18 cellular contexts compared by ENCODE assay signal in the genomic region with DNA sequence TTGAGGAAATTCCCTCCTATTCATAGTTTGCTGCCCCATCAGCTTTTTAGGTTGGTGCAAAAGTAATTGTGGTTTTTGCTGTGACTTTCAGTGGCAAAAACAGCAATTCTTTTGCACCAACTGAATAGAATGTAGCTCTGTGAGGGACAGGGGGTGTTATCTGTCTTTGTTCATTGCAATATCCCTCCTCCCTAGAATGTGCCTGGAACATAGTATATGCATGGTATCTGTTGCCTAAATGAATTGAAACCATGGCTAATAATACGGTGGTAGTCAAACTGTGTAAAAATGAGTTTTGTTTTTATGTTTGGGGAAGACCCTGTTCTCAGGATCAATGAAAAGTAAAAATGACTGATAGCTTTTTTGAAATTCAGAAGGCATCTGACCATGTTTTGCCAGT. TPM values are rescaled to one million over a fixed set of nuclear protein-coding genes. Genes with fewer than 3 reads are reported as not detected.
DNase-seq lines count a peak whose midpoint lies in the region; ATAC-seq, FAIRE-seq and TF ChIP-seq lines count a peak whose summit lies in the region.
"Had no signal": no experiment of that assay in that cellular context is flagged by ENCODE, and none has a peak within 500 bp of the region (broad histone marks: within the 10 kb centered on the region; RNA-seq: fewer than 3 reads in every experiment).

No MANE protein-coding gene starts in this region.

- H3K36me3 Mint-ChIP-seq in activated T-cell treated with anti-CD3 and anti-CD28 coated beads, Interleukin-2, amount 50 U/mL, for 24 hours (ENCODE audit: low read depth) = peaks cover 87% of the 10 kb centered on the region
- peaks cover 85% of the 10 kb centered on the region for H3K36me3 Mint-ChIP-seq in activated T-helper 17 cell treated with anti-CD3 and anti-CD28 coated beads, Interleukin-2, amount 50 U/mL, for 72 hours (ENCODE audit: low read depth)
- H3K36me3 Mint-ChIP-seq in MCF 10A (ENCODE audit: insufficient read depth, unreplicated experiment) = peaks cover 53% of the 10 kb centered on the region
- H3K36me3 Mint-ChIP-seq in HFFc6 (ENCODE audit: low read depth) = peaks cover 26% of the 10 kb centered on the region

- no TSS peak for BruUV-seq in MCF 10A (replicated peaks; lab: Mats Ljungman, UMichigan)

- no peak overlapping the region for H3K4me3 Mint-ChIP-seq in activated T-cell treated with anti-CD3 and anti-CD28 coated beads, Interleukin-2, amount 50 U/mL, for 24 hours
- H3K4me3 Mint-ChIP-seq in activated T-helper 17 cell treated with anti-CD3 and anti-CD28 coated beads, Interleukin-2, amount 50 U/mL, for 72 hours = no peak overlapping the region
- H3K4me3 Mint-ChIP-seq in MCF 10A (ENCODE audit: unreplicated experiment) (no peak overlapping the region), HFFc6 (no peak overlapping the region)
- H3K4me3 Mint-ChIP-seq: IgD-negative memory B cell had no signal

- intact Hi-C loops in MCF 10A (cut with micrococcal nuclease) = no loop called here

- H3K27me3 Mint-ChIP-seq in activated T-cell treated with anti-CD3 and anti-CD28 coated beads, Interleukin-2, amount 50 U/mL, for 24 hours = no peaks in the 10 kb centered on the region
- H3K27me3 Mint-ChIP-seq in activated T-helper 17 cell treated with anti-CD3 and anti-CD28 coated beads, Interleukin-2, amount 50 U/mL, for 72 hours = no peaks in the 10 kb centered on the region
- H3K27me3 Mint-ChIP-seq in MCF 10A (ENCODE audit: insufficient read depth, unreplicated experiment) (no peaks in the 10 kb centered on the region), HFFc6 (ENCODE audit: insufficient read depth) (no peaks in the 10 kb centered on the region)
- H3K27me3 Mint-ChIP-seq: IgD-negative memory B cell had no signal

- peak; percentile 61 for FAIRE-seq in GM12892 (lab: Jason Lieb, UNC)
- FAIRE-seq: A204.1 had no signal

- POLR2A ChIA-PET in MCF 10A (lab: Yijun Ruan, JAX) = interaction anchor here (0.7 to 1.8 kb wide), 3 partner anchors 44 to 167 kb away, joined by 3 to 7 read pairs (median 6); a partner anchor contains a TSS

- TF ChIP-seq POLR2A in GM12892 (IDR thresholded peaks at IDR 0.05; ENCODE audit: low read depth, low read length) = no peak

- peak overlapping the region; percentile 67 for H3K27ac Mint-ChIP-seq in activated T-cell treated with anti-CD3 and anti-CD28 coated beads, Interleukin-2, amount 50 U/mL, for 24 hours
- peak overlapping the region; percentile 75 for H3K27ac Mint-ChIP-seq in activated T-helper 17 cell treated with anti-CD3 and anti-CD28 coated beads, Interleukin-2, amount 50 U/mL, for 72 hours
- H3K27ac Mint-ChIP-seq in MCF 10A (ENCODE audit: low read depth, unreplicated experiment) (no peak overlapping the region), HFFc6 (no peak overlapping the region)

- CTCF ChIA-PET in MCF 10A (lab: Yijun Ruan, JAX) = interaction anchor here (0.6 kb wide), 3 partner anchors 8 to 167 kb away, joined by 3 to 5 read pairs (median 3); no protein-coding TSS in a partner anchor

- H3K9me3 Mint-ChIP-seq in activated T-cell treated with anti-CD3 and anti-CD28 coated beads, Interleukin-2, amount 50 U/mL, for 24 hours = no peaks in the 10 kb centered on the region
- no peaks in the 10 kb centered on the region for H3K9me3 Mint-ChIP-seq in activated T-helper 17 cell treated with anti-CD3 and anti-CD28 coated beads, Interleukin-2, amount 50 U/mL, for 72 hours
- no peaks in the 10 kb centered on the region for H3K9me3 Mint-ChIP-seq in MCF 10A (ENCODE audit: unreplicated experiment)
- no peaks in the 10 kb centered on the region for H3K9me3 Mint-ChIP-seq in HFFc6
- H3K9me3 Mint-ChIP-seq: IgD-negative memory B cell had no signal

- TF ChIP-seq CTCF in MCF 10A (IDR thresholded peaks at IDR 0.05; ENCODE audit: unreplicated experiment) (no peak), HFFc6 (IDR thresholded peaks at IDR 0.05) (no peak)

- peaks cover 29% of the 10 kb centered on the region for H3K4me1 Mint-ChIP-seq in activated T-cell treated with anti-CD3 and anti-CD28 coated beads, Interleukin-2, amount 50 U/mL, for 24 hours (ENCODE audit: low read depth)
- H3K4me1 Mint-ChIP-seq in activated T-helper 17 cell treated with anti-CD3 and anti-CD28 coated beads, Interleukin-2, amount 50 U/mL, for 72 hours = peaks cover 27% of the 10 kb centered on the region
- H3K4me1 Mint-ChIP-seq in MCF 10A (ENCODE audit: insufficient read depth, unreplicated experiment) (no peaks in the 10 kb centered on the region), HFFc6 (ENCODE audit: low read depth) (no peaks in the 10 kb centered on the region)

- peak; percentile 75 for ATAC-seq in activated T-helper 17 cell treated with anti-CD3 and anti-CD28 coated beads, Interleukin-2, amount 50 U/mL, for 72 hours (replicated peaks)
- peak; percentile 80 for ATAC-seq in stimulated activated naive CD8-positive, alpha-beta T cell treated with anti-CD3 and anti-CD28 coated beads, Interleukin-15, Interleukin-2, amounts not matched to agents 100 U/mL and 50 U/mL, for 24 hours

- no peak for DNase-seq in activated T-cell treated with anti-CD3 and anti-CD28 coated beads, Interleukin-2, amount 50 U/mL, for 24 hours
- no peak for DNase-seq in activated T-cell treated with anti-CD3 and anti-CD28 coated beads, Interleukin-2, amount 50 U/mL, for 1 hour
- DNase-seq in GM12892 (ENCODE audit: insufficient read length) = no peak
- DNase-seq in stimulated activated naive CD8-positive, alpha-beta T cell treated with anti-CD3 and anti-CD28 coated beads, Interleukin-15, Interleukin-2, amounts not matched to agents 100 U/mL and 50 U/mL, for 24 hours = no peak
- DNase-seq in DMS79 (lab: John Stamatoyannopoulos, UW) = no peak
- DNase-seq in MCF 10A (ENCODE audit: unreplicated experiment) = no peak
- no peak for DNase-seq in HFFc6
- DNase-seq: C1 segment of cervical spinal cord, COR-L47, DMS153, H7, NCI-H1436 treated with DMSO at 0.1 percent for 48 hours, NCI-H2081 treated with DMSO at 0.1 percent for 48 hours, NCI-H526, PC-9 had no signal

RNA-seq across cellular contexts. Expression of a gene that starts 45.1 kb away (rescaled TPM):
- polyA plus RNA-seq in GM12892 (2012; ENCODE audit: missing spikeins) = 2.6 TPM
- total RNA-seq in activated T-helper 17 cell treated with anti-CD3 and anti-CD28 coated beads, Interleukin-2, amount 50 U/mL, for 72 hours = 10 to 100 TPM; 20.9 to 32.7 TPM
- total RNA-seq in MCF 10A (2022) = 54.6 and 63.4 TPM in 2 replicates
- 10 to 100 TPM; 76.7 to 97.0 (median 82.8) TPM for total RNA-seq in HFFc6 (2021; fragmentation: NEBNext Ultra II Directional; extraction: Animal tissue kit (Norgen Biotek cat#: 25700))

RNA-seq across cellular contexts. Expression of a gene that starts 59.2 kb away (rescaled TPM):
- 2.1 TPM for polyA plus RNA-seq in GM12892 (2012; ENCODE audit: missing spikeins)
- total RNA-seq in activated T-helper 17 cell treated with anti-CD3 and anti-CD28 coated beads, Interleukin-2, amount 50 U/mL, for 72 hours = 1 to 10 TPM; 5.0 to 5.1 TPM
- total RNA-seq in MCF 10A (2022) = 2.2 and 3.4 TPM in 2 replicates
- total RNA-seq in HFFc6 (2021; fragmentation: NEBNext Ultra II Directional; extraction: Animal tissue kit (Norgen Biotek cat#: 25700)) = 1 to 10 TPM; 1.4 to 2.9 (median 2.3) TPM

Comparison
In these comparisons a context has a peak if more than half of its experiments do, and no peak if none do; other contexts are left out.
1. H3K27ac Mint-ChIP-seq: peak in activated T-cell treated with anti-CD3 and anti-CD28 coated beads, Interleukin-2, amount 50 U/mL, for 24 hours (single experiment) and activated T-helper 17 cell treated with anti-CD3 and anti-CD28 coated beads, Interleukin-2, amount 50 U/mL, for 72 hours (single experiment); none in MCF 10A (single experiment) and HFFc6 (single experiment).